18 cellular contexts compared by ENCODE assay signal in the genomic region with DNA sequence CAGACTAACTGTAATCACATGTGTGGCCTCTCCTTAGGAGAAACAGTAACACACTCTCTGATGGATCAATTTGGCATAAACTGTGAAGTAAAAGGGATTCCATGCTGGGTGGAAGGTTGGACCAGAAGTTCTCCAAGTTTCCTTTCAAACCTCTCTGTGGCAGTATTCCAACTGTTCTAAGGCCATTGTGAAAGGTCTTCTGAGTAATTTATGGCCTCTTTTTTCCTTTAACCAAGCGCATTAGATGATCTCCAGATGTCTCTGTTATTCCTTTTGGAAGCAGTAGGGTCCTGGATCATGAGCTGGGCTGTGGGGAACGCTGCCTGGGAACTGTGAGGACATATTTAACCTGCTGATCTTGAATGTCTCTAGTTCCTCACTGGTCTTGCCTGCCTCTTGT.
A peak's percentile ranks its signal among the peaks of the same experiment; 100 is the strongest.
DNase-seq lines count a peak whose midpoint lies in the region; ATAC-seq and TF ChIP-seq lines count a peak whose summit lies in the region.
"Had no signal": no experiment of that assay in that cellular context is flagged by ENCODE, and none has a peak within 500 bp of the region (broad histone marks: within the 10 kb centered on the region; RNA-seq: fewer than 3 reads in every experiment).

No MANE protein-coding gene starts in this region.

- H3K4me3 Mint-ChIP-seq in CD8-positive, alpha-beta memory T cell, result no peak overlapping the region
- H3K4me3 Mint-ChIP-seq: neural crest cell had no signal

- H3K27ac ChIP-seq in smooth muscle cell (ENCODE audit: low read depth), result peak overlapping the region; percentile 2
- no peak overlapping the region for H3K27ac ChIP-seq in CD8-positive, alpha-beta memory T cell (ENCODE audit: low read depth, low read length)
- H3K27ac ChIP-seq: ascending aorta, C4-2B, SJCRH30, WERI-Rb-1 had no signal

- peaks cover 3% of the 10 kb centered on the region for H3F3A ChIP-seq in smooth muscle cell (ENCODE audit: low read depth)

- no peak for ATAC-seq in HG03139 (IDR thresholded peaks at IDR 0.05; ENCODE audit: unreplicated experiment)

- POLR2A ChIA-PET in CD8-positive, alpha-beta memory T cell (lab: Charles Lee), result no interaction called here

- CTCF ChIA-PET in CD8-positive, alpha-beta memory T cell (lab: Charles Lee), result no interaction called here

- H3K9ac ChIP-seq in smooth muscle cell (ENCODE audit: low read depth), result no peak overlapping the region

- no peak overlapping the region for H3K4me2 ChIP-seq in smooth muscle cell

- no peaks in the 10 kb centered on the region for H4K20me1 ChIP-seq in smooth muscle cell (ENCODE audit: low read depth)

- H3K27me3 ChIP-seq in smooth muscle cell (ENCODE audit: low read depth), result no peaks in the 10 kb centered on the region
- no peaks in the 10 kb centered on the region for H3K27me3 ChIP-seq in CD8-positive, alpha-beta memory T cell (ENCODE audit: insufficient read depth, low read length, poor library complexity, severe bottlenecking)
- H3K27me3 ChIP-seq: ascending aorta, SJCRH30 had no signal

- no peaks in the 10 kb centered on the region for H3K9me3 Mint-ChIP-seq in CD8-positive, alpha-beta memory T cell
- H3K9me3 Mint-ChIP-seq: neural crest cell had no signal

- peaks cover 9% of the 10 kb centered on the region for H3K4me1 ChIP-seq in smooth muscle cell (ENCODE audit: low read depth)
- peaks cover 35% of the 10 kb centered on the region for H3K4me1 ChIP-seq in CD8-positive, alpha-beta memory T cell (ENCODE audit: insufficient read depth, low read length)
- H3K4me1 ChIP-seq: SJCRH30 had no signal

- H3K36me3 ChIP-seq in smooth muscle cell (ENCODE audit: low read depth), result no peaks in the 10 kb centered on the region
- H3K36me3 ChIP-seq in CD8-positive, alpha-beta memory T cell (ENCODE audit: insufficient read depth, low read length), result no peaks in the 10 kb centered on the region
- H3K36me3 ChIP-seq: ascending aorta, SJCRH30, WERI-Rb-1 had no signal

- TF ChIP-seq CTCF in cardiac fibroblast (IDR thresholded peaks at IDR 0.05; ENCODE audit: low read depth, low read length) (no peak), smooth muscle cell (IDR thresholded peaks at IDR 0.05; ENCODE audit: borderline replicate concordance, insufficient read depth, poor library complexity, severe bottlenecking) (no peak)

- WGBS in smooth muscle cell (ENCODE audit: low lambda C conversion rate), result 48% methylated on average over 2 of the region's 2 CpGs

- no peak overlapping the region for H3K27ac Mint-ChIP-seq in CD8-positive, alpha-beta memory T cell

- H3K27me3 Mint-ChIP-seq in CD8-positive, alpha-beta memory T cell, result no peaks in the 10 kb centered on the region

- H3K36me3 Mint-ChIP-seq in CD8-positive, alpha-beta memory T cell, result peaks cover 0 to 1% (median 0%) of the 10 kb centered on the region in 3 donors

- no peaks in the 10 kb centered on the region for H3K9me3 ChIP-seq in smooth muscle cell (replicated peaks; ENCODE audit: low read depth)
- H3K9me3 ChIP-seq in CD8-positive, alpha-beta memory T cell (ENCODE audit: low read length), result no peaks in the 10 kb centered on the region
- H3K9me3 ChIP-seq: ascending aorta, SJCRH30 had no signal

- H2AFZ ChIP-seq in smooth muscle cell (ENCODE audit: low read depth), result peak overlapping the region; percentile 61

- peaks cover 15 to 31% (median 19%) of the 10 kb centered on the region in 3 donors for H3K4me1 Mint-ChIP-seq in CD8-positive, alpha-beta memory T cell

- H3K4me3 ChIP-seq in cardiac fibroblast (replicated peaks in 1 of 2; ENCODE audit: low read depth in 2 of 2, low read length in 2 of 2) (no peak overlapping the region), smooth muscle cell (no peak overlapping the region)
- H3K4me3 ChIP-seq in CD8-positive, alpha-beta memory T cell (ENCODE audit: low read length), result no peak overlapping the region
- H3K4me3 ChIP-seq: ascending aorta, SJCRH30 had no signal

- DNase-seq in GM04504 (ENCODE audit: low read depth) (peak; percentile 80), cardiac fibroblast (ENCODE audit: low read depth in 2 of 2) (peak; percentile 57 to 87), iris pigment epithelial cell (ENCODE audit: low read depth) (peak; percentile 34), smooth muscle cell (lab: John Stamatoyannopoulos, UW; ENCODE audit: unreplicated experiment) (no peak), HuH-7 (ENCODE audit: low spot score) (no peak)
- no peak for DNase-seq in activated CD4-positive, CD25-positive, alpha-beta regulatory T cell treated with anti-CD3 and anti-CD28 coated beads, Interleukin-2, amount 50 U/mL, for 72 hours
- no peak for DNase-seq in CD8-positive, alpha-beta memory T cell
- DNase-seq: GF-D8; NCI-H1417 treated with DMSO at 0.1 percent for 48 hours; NCI-H526; SJCRH30; stimulated activated CD4-positive, alpha-beta T cell treated with anti-CD3 and anti-CD28 coated beads, Interleukin-15, amount 100 ng/mL, for 24 hours; stimulated activated CD8-positive, alpha-beta memory T cell treated with anti-CD3 and anti-CD28 coated beads, Interleukin-4, amount 100 ng/mL, for 48 hours; WERI-Rb-1 had no signal

- H3K79me2 ChIP-seq in smooth muscle cell (ENCODE audit: low read depth), result no peaks in the 10 kb centered on the region

Comparison
In these comparisons a context has a peak if more than half of its experiments do, and no peak if none do; other contexts are left out.
1. DNase-seq: peak in GM04504 (single experiment), cardiac fibroblast (2 of 2) and iris pigment epithelial cell (single experiment); none in smooth muscle cell (single experiment), activated CD4-positive, CD25-positive, alpha-beta regulatory T cell treated with anti-CD3 and anti-CD28 coated beads, Interleukin-2, amount 50 U/mL, for 72 hours (single experiment), CD8-positive, alpha-beta memory T cell (0 of 5) and HuH-7 (single experiment).